25 cellular contexts compared by ENCODE assay signal in the genomic region with DNA sequence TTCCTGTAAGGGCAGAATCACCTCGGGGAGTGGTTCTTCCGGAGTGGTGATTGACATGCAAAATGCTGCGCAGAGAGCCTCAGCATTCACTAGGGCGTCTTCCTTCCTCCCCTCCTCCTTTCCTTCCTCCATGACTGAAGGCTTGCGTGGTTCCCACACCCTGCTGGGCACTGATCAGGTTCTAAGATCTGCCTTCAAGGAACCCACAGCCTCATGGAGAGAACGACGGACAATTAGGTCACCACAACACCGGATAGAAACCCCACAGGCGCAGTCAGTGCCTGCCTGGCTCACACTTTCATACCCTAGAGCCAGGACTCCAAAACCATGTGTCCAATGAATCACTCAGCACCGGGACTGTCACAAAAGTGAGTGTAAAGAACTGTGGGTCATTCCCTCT.
DNase-seq lines count a peak whose midpoint lies in the region; ATAC-seq, FAIRE-seq and TF ChIP-seq lines count a peak whose summit lies in the region.
"Had no signal": no experiment of that assay in that cellular context is flagged by ENCODE, and none has a peak within 500 bp of the region (broad histone marks: within the 10 kb centered on the region; RNA-seq: fewer than 3 reads in every experiment).

No MANE protein-coding gene starts in this region.

- TF ChIP-seq POLR2A in H1 (IDR thresholded peaks at IDR 0.05; ENCODE audit: control extremely low read depth in 1 of 2, low read depth in 2 of 2, low read length in 2 of 2), result no peak
- no peak for TF ChIP-seq POLR2A in HepG2 (IDR thresholded peaks at IDR 0.05; ENCODE audit: insufficient read depth in 1 of 2, low read depth in 2 of 2, low read length in 2 of 2)

- H3K36me3 ChIP-seq in SK-N-SH (replicated peaks in 1 of 2; ENCODE audit: control insufficient read depth in 1 of 2, insufficient read depth in 2 of 2, low read length in 1 of 2) (no peaks in the 10 kb centered on the region), H1 (ENCODE audit: control insufficient read depth in 2 of 4, insufficient read depth in 4 of 4, low read length in 3 of 4) (no peaks in the 10 kb centered on the region), HepG2 (replicated peaks in 1 of 2; ENCODE audit: control insufficient read depth in 1 of 2, insufficient read depth in 2 of 2, low read length in 2 of 2) (no peaks in the 10 kb centered on the region)
- H3K36me3 ChIP-seq: BLaER1 treated with 17β-estradiol and CSF1 and Interleukin-3, amounts not matched to agents 10 nM and 100 nM had no signal

- H3K9me2 ChIP-seq in SK-N-SH, result no peaks in the 10 kb centered on the region

- H3K9ac ChIP-seq in SK-N-SH, result no peak overlapping the region
- no peak overlapping the region for H3K9ac ChIP-seq in H1 (replicated peaks in 1 of 4; ENCODE audit: extremely low read depth in 1 of 4, low read depth in 3 of 4, low read length in 3 of 4)
- H3K9ac ChIP-seq in HepG2 (ENCODE audit: insufficient read depth, low read depth, low read length), result no peak overlapping the region
- H3K9ac ChIP-seq: BLaER1 treated with 17β-estradiol and CSF1 and Interleukin-3, amounts not matched to agents 10 nM and 100 nM had no signal

- no peak overlapping the region for H4K5ac ChIP-seq in H1 (ENCODE audit: insufficient read length, low read depth, low read length)

- no peak overlapping the region for H2AK5ac ChIP-seq in H1 (ENCODE audit: low read depth, low read length)

- DNase-seq in SK-N-SH, result peak; percentile 37
- peak; percentile 3 for DNase-seq in RPMI7951 (ENCODE audit: low read depth)
- no peak for DNase-seq in H1 (ENCODE audit: low read depth in 1 of 2, low spot score in 2 of 2)
- no peak for DNase-seq in type B pancreatic cell (ENCODE audit: extremely low spot score, unreplicated experiment)
- no peak for DNase-seq in HepG2 (ENCODE audit: low spot score)
- DNase-seq in activated naive CD4-positive, alpha-beta T cell treated with anti-CD3 and anti-CD28 coated beads, Interleukin-2, amount 50 U/mL, for 72 hours (ENCODE audit: low spot score in 2 of 2), result no peak
- DNase-seq: ACHN; CD4-positive, alpha-beta memory T cell; DMS153; GF-D8; MV-4-11; NCI-H1105 treated with DMSO at 0.1 percent for 48 hours; NCI-H2029 treated with DMSO at 0.1 percent for 48 hours; NCI-H226; NCI-H510A treated with DMSO at 0.1 percent for 48 hours; NCI-H774; OCI-M1; RPMI8226; SHP77 had no signal

- H3K23me2 ChIP-seq in H1 (ENCODE audit: low read depth, low read length), result no peaks in the 10 kb centered on the region

- H3K27me3 ChIP-seq in SK-N-SH (ENCODE audit: insufficient read depth) (no peaks in the 10 kb centered on the region), H1 (replicated peaks in 1 of 4; ENCODE audit: control insufficient read depth in 3 of 4, extremely low read depth in 1 of 4, insufficient read depth in 3 of 4, low read length in 3 of 4) (no peaks in the 10 kb centered on the region), HepG2 (ENCODE audit: control insufficient read depth in 1 of 2, insufficient read depth in 2 of 2, low read length in 2 of 2) (peaks cover 0 to 14% of the 10 kb centered on the region in 2 experiments; a peak in 1 of 5 replicates)
- H3K27me3 ChIP-seq: BLaER1 treated with 17β-estradiol and CSF1 and Interleukin-3, amounts not matched to agents 10 nM and 100 nM had no signal

- 0 out of 2 replicates have a peak overlapping the region, but pooled peaks have one; percentile 14 for H2BK20ac ChIP-seq in H1 (ENCODE audit: low read length)

- no peak overlapping the region for H3K4me3 ChIP-seq in SK-N-SH (ENCODE audit: low read depth in 2 of 2, low read length in 1 of 2)
- no peak overlapping the region for H3K4me3 ChIP-seq in H1 (ENCODE audit: extremely low read depth in 1 of 4, insufficient read depth in 2 of 4, low read depth in 3 of 4, low read length in 4 of 4)
- H3K4me3 ChIP-seq in HepG2 (replicated peaks in 1 of 3; ENCODE audit: insufficient read depth in 1 of 3, low read depth in 2 of 3, low read length in 3 of 3), result no peak overlapping the region
- H3K4me3 ChIP-seq: BLaER1 treated with 17β-estradiol and CSF1 and Interleukin-3, amounts not matched to agents 10 nM and 100 nM had no signal

- TF ChIP-seq EP300 in SK-N-SH (IDR thresholded peaks at IDR 0.05; ENCODE audit: borderline replicate concordance in 1 of 2, low read depth in 1 of 2, low read length in 1 of 2), result no peak
- TF ChIP-seq EP300 in H1 (IDR thresholded peaks at IDR 0.05; ENCODE audit: borderline replicate concordance in 1 of 2, low read depth in 2 of 2, low read length in 2 of 2), result no peak
- TF ChIP-seq EP300 in HepG2 (IDR thresholded peaks at IDR 0.05; ENCODE audit: low read depth in 2 of 2, low read length in 2 of 2), result no peak
- TF ChIP-seq EP300 in HepG2 (CRISPR knock-in tag; IDR thresholded peaks at IDR 0.05; ENCODE audit: borderline replicate concordance), result no peak

- no peak overlapping the region for H3K18ac ChIP-seq in H1 (ENCODE audit: extremely low read depth, low read length)

- H3K79me1 ChIP-seq in H1 (ENCODE audit: low read depth, low read length), result no peaks in the 10 kb centered on the region

- FAIRE-seq in H1 (lab: Jason Lieb, UNC) (no peak), HepG2 (lab: Jason Lieb, UNC) (no peak)
- FAIRE-seq: GM19239, H54 had no signal

- H4K8ac ChIP-seq in H1 (ENCODE audit: extremely low read depth, insufficient read depth, low read length), result no peak overlapping the region; the same call in 1 of the 2 replicates

- no peak overlapping the region for H4K91ac ChIP-seq in H1 (replicated peaks; ENCODE audit: insufficient read length, low read length)

- TF ChIP-seq CTCF in SK-N-SH (IDR thresholded peaks at IDR 0.05), result no peak
- no peak for TF ChIP-seq CTCF in H1 (IDR thresholded peaks at IDR 0.05; ENCODE audit: control extremely low read depth in 1 of 3, insufficient read depth in 1 of 3, low read depth in 1 of 3, low read length in 3 of 3)
- no peak for TF ChIP-seq CTCF in type B pancreatic cell (conservative IDR thresholded peaks at IDR 0.05)
- no peak for TF ChIP-seq CTCF in HepG2 (CRISPR knock-in tag; IDR thresholded peaks at IDR 0.05)

- no peak overlapping the region; the same call in 1 of the 2 replicates for H2BK5ac ChIP-seq in H1 (ENCODE audit: low read depth, low read length)

- no peak overlapping the region for H3K4me3 Mint-ChIP-seq in type B pancreatic cell
- no peak overlapping the region for H3K4me3 Mint-ChIP-seq in activated T-helper 17 cell treated with anti-CD3 and anti-CD28 coated beads, Interleukin-2, amount 50 U/mL, for 72 hours
- H3K4me3 Mint-ChIP-seq: CD4-positive, alpha-beta memory T cell had no signal

- H2BK12ac ChIP-seq in H1 (ENCODE audit: low read depth, low read length), result peak overlapping the region; percentile 82; the same call in 1 of the 2 replicates

- intact Hi-C loops in HepG2 (cut with micrococcal nuclease; ENCODE audit: unreplicated experiment), result no loop called here

- H3K4ac ChIP-seq in H1 (replicated peaks; ENCODE audit: insufficient read length, low read depth, low read length), result no peak overlapping the region

- H3F3A ChIP-seq in SK-N-SH (replicated peaks; ENCODE audit: insufficient read depth), result no peaks in the 10 kb centered on the region

- WGBS in SK-N-SH (ENCODE audit: low lambda C conversion rate), result 26% methylated on average over 10 of the region's 10 CpGs
- WGBS in H1 (ENCODE audit: extremely low coverage in 1 of 2, insufficient coverage in 1 of 2, insufficient read length in 1 of 2, insufficient replicate concordance in 2 of 2, low coverage in 1 of 2, low lambda C conversion rate in 2 of 2, missing lambda C conversion rate in 1 of 2), 2 experiments, result 53% methylated on average over 10 of the region's 10 CpGs; no CpG with 5 or more reads in 1 of the 2 experiments
- 1% methylated on average over 10 of the region's 10 CpGs for WGBS in HepG2 (ENCODE audit: low lambda C conversion rate)

- H2BK120ac ChIP-seq in H1 (replicated peaks; ENCODE audit: low read depth, low read length), result peak overlapping the region; percentile 12

- POLR2A ChIA-PET in SK-N-SH (lab: Yijun Ruan, JAX) (no interaction called here), H1 (lab: Charles Lee; ENCODE audit: partially characterized antibody) (no interaction called here), HepG2 (lab: Yijun Ruan, JAX) (no interaction called here)

- H3K79me2 ChIP-seq in SK-N-SH (ENCODE audit: insufficient read depth) (no peaks in the 10 kb centered on the region), H1 (ENCODE audit: control insufficient read depth in 1 of 2, insufficient read depth in 2 of 2, low read length in 2 of 2) (no peaks in the 10 kb centered on the region), HepG2 (ENCODE audit: insufficient read depth, low read length) (no peaks in the 10 kb centered on the region)

- H3K27ac ChIP-seq in SK-N-SH (ENCODE audit: low read depth in 2 of 2, low read length in 1 of 2), result no peak overlapping the region; a peak in 1 of 4 replicates
- H3K27ac ChIP-seq in H1 (ENCODE audit: low read depth, low read length), result no peak overlapping the region
- no peak overlapping the region for H3K27ac ChIP-seq in HepG2 (ENCODE audit: extremely low read length, insufficient read depth, low read length)
- H3K27ac ChIP-seq: 22Rv1; BLaER1 treated with 17β-estradiol and CSF1 and Interleukin-3, amounts not matched to agents 10 nM and 100 nM had no signal

- CTCF ChIA-PET in SK-N-SH (lab: Yijun Ruan, JAX), result no interaction called here
- CTCF ChIA-PET in H1 (lab: Charles Lee; ENCODE audit: partially characterized antibody), result interaction anchor here (0.6 kb wide), 1 partner anchor 593 kb away, joined by 3 read pairs; no protein-coding TSS in a partner anchor
- CTCF ChIA-PET in HepG2 (lab: Yijun Ruan, JAX; ENCODE audit: low intra/inter-chr PET ratio, low total read pairs), result no interaction called here

- no peak for ATAC-seq in SK-N-SH treated with all-trans-retinoic acid at 6 μM for 48 hours
- no peak for ATAC-seq in activated T-helper 17 cell treated with anti-CD3 and anti-CD28 coated beads, Interleukin-2, amount 50 U/mL, for 72 hours (replicated peaks)
- no peak for ATAC-seq in HepG2
- ATAC-seq in activated naive CD4-positive, alpha-beta T cell treated with anti-CD3 and anti-CD28 coated beads, Interleukin-2, amount 50 U/mL, for 72 hours, result no peak

- peak overlapping the region; percentile 17 for H3K27ac Mint-ChIP-seq in type B pancreatic cell
- no peak overlapping the region for H3K27ac Mint-ChIP-seq in activated T-helper 17 cell treated with anti-CD3 and anti-CD28 coated beads, Interleukin-2, amount 50 U/mL, for 72 hours
- no peak overlapping the region for H3K27ac Mint-ChIP-seq in activated naive CD4-positive, alpha-beta T cell treated with anti-CD3 and anti-CD28 coated beads, Interleukin-2, amount 50 U/mL, for 72 hours
- H3K27ac Mint-ChIP-seq: CD4-positive, alpha-beta memory T cell had no signal

- H3K4me2 ChIP-seq in SK-N-SH, result no peak overlapping the region
- peak overlapping the region; percentile 39 to 45; a peak in 2 of 4 replicates for H3K4me2 ChIP-seq in H1 (ENCODE audit: insufficient read depth in 1 of 2, low read depth in 2 of 2, low read length in 2 of 2)
- H3K4me2 ChIP-seq in HepG2 (ENCODE audit: low read depth, low read length), result no peak overlapping the region
- H3K4me2 ChIP-seq: BLaER1 treated with 17β-estradiol and CSF1 and Interleukin-3, amounts not matched to agents 10 nM and 100 nM had no signal

- peaks cover 0 to 32% of the 10 kb centered on the region in 2 experiments; a peak in 2 of 4 replicates for H3K4me1 ChIP-seq in SK-N-SH (ENCODE audit: control insufficient read depth in 1 of 2, insufficient read depth in 2 of 2, low read depth in 1 of 2, low read length in 1 of 2)
- H3K4me1 ChIP-seq in H1 (replicated peaks in 1 of 4; ENCODE audit: control insufficient read depth in 3 of 4, insufficient read depth in 4 of 4, low read length in 3 of 4), result peaks cover 6 to 28% (median 24%) of the 10 kb centered on the region in 4 experiments
- no peaks in the 10 kb centered on the region for H3K4me1 ChIP-seq in HepG2 (ENCODE audit: insufficient read depth, low read length)

- no peak overlapping the region for H3K23ac ChIP-seq in H1 (ENCODE audit: insufficient read length)

- H3K9me3 ChIP-seq in SK-N-SH (peaks cover 2% of the 10 kb centered on the region; the same call in 1 of the 2 replicates), H1 (ENCODE audit: insufficient read depth in 2 of 2, low read depth in 1 of 2, low read length in 1 of 2) (no peaks in the 10 kb centered on the region), HepG2 (ENCODE audit: low read length) (no peaks in the 10 kb centered on the region)
- H3K9me3 ChIP-seq: BLaER1 treated with 17β-estradiol and CSF1 and Interleukin-3, amounts not matched to agents 10 nM and 100 nM had no signal

- H3K27me3 Mint-ChIP-seq in type B pancreatic cell, result peaks cover 56% of the 10 kb centered on the region
- H3K27me3 Mint-ChIP-seq in activated T-helper 17 cell treated with anti-CD3 and anti-CD28 coated beads, Interleukin-2, amount 50 U/mL, for 72 hours, result peaks cover 5% of the 10 kb centered on the region
- H3K27me3 Mint-ChIP-seq: CD4-positive, alpha-beta memory T cell had no signal

- H3K14ac ChIP-seq in H1 (ENCODE audit: insufficient read length), result no peak overlapping the region

- H2AFZ ChIP-seq in SK-N-SH (ENCODE audit: low read depth) (no peak overlapping the region), H1 (ENCODE audit: low read length) (0 out of 2 replicates have a peak overlapping the region, but pooled peaks have one; percentile 53), HepG2 (ENCODE audit: low read length) (no peak overlapping the region)

- no peak overlapping the region for H2BK15ac ChIP-seq in H1 (ENCODE audit: low read length)

- H3K4me1 Mint-ChIP-seq in type B pancreatic cell (ENCODE audit: unreplicated experiment), result no peaks in the 10 kb centered on the region
- no peaks in the 10 kb centered on the region for H3K4me1 Mint-ChIP-seq in activated T-helper 17 cell treated with anti-CD3 and anti-CD28 coated beads, Interleukin-2, amount 50 U/mL, for 72 hours
- H3K4me1 Mint-ChIP-seq: CD4-positive, alpha-beta memory T cell had no signal

- H3K9me3 Mint-ChIP-seq in type B pancreatic cell, result no peaks in the 10 kb centered on the region
- no peaks in the 10 kb centered on the region for H3K9me3 Mint-ChIP-seq in activated T-helper 17 cell treated with anti-CD3 and anti-CD28 coated beads, Interleukin-2, amount 50 U/mL, for 72 hours
- H3K9me3 Mint-ChIP-seq in activated naive CD4-positive, alpha-beta T cell treated with anti-CD3 and anti-CD28 coated beads, Interleukin-2, amount 50 U/mL, for 72 hours, result peaks cover 2 to 9% of the 10 kb centered on the region in 2 donors

- TF ChIP-seq RAD21 in SK-N-SH (IDR thresholded peaks at IDR 0.05; ENCODE audit: low read length), result no peak
- TF ChIP-seq RAD21 in H1 (IDR thresholded peaks at IDR 0.05 in 1 of 2, conservative IDR thresholded peaks at IDR 0.05 in 1 of 2; ENCODE audit: low read depth in 2 of 2, low read length in 2 of 2), result no peak
- no peak for TF ChIP-seq RAD21 in HepG2 (CRISPR knock-in tag; IDR thresholded peaks at IDR 0.05)

- BruUV-seq in HepG2 (replicated peaks; lab: Mats Ljungman, UMichigan), result no TSS peak

- H3K56ac ChIP-seq in H1 (replicated peaks; ENCODE audit: insufficient read length, low read depth, low read length), result no peak overlapping the region

- H3K36me3 Mint-ChIP-seq in type B pancreatic cell, result no peaks in the 10 kb centered on the region
- no peaks in the 10 kb centered on the region for H3K36me3 Mint-ChIP-seq in activated T-helper 17 cell treated with anti-CD3 and anti-CD28 coated beads, Interleukin-2, amount 50 U/mL, for 72 hours (ENCODE audit: low read depth)
- peaks cover 0 to 8% of the 10 kb centered on the region in 2 donors for H3K36me3 Mint-ChIP-seq in activated naive CD4-positive, alpha-beta T cell treated with anti-CD3 and anti-CD28 coated beads, Interleukin-2, amount 50 U/mL, for 72 hours
- H3K36me3 Mint-ChIP-seq: CD4-positive, alpha-beta memory T cell had no signal

- in situ Hi-C loops in HepG2 (cut with HindIII; ENCODE audit: extremely low pct_ligation_motif_present, low pct_unique_long_range_greater_than_20kb), result no loop called here

- H4K20me1 ChIP-seq in SK-N-SH (ENCODE audit: insufficient read depth), result no peaks in the 10 kb centered on the region
- no peaks in the 10 kb centered on the region for H4K20me1 ChIP-seq in H1 (replicated peaks in 1 of 2; ENCODE audit: control insufficient read depth in 1 of 2, insufficient read depth in 2 of 2, low read length in 2 of 2)
- H4K20me1 ChIP-seq in HepG2 (ENCODE audit: insufficient read depth, low read length), result no peaks in the 10 kb centered on the region
- H4K20me1 ChIP-seq: BLaER1 treated with 17β-estradiol and CSF1 and Interleukin-3, amounts not matched to agents 10 nM and 100 nM had no signal

Comparison
In these comparisons a context has a peak if more than half of its experiments do, and no peak if none do; other contexts are left out.
1. DNase-seq: peak in SK-N-SH (single experiment) and RPMI7951 (single experiment); none in H1 (0 of 2), type B pancreatic cell (single experiment), HepG2 (single experiment) and activated naive CD4-positive, alpha-beta T cell treated with anti-CD3 and anti-CD28 coated beads, Interleukin-2, amount 50 U/mL, for 72 hours (0 of 2).
2. H3K4me2 ChIP-seq: peak in H1 (2 of 2); none in SK-N-SH (single experiment) and HepG2 (single experiment).